13 cellular contexts compared by ENCODE assay signal in the genomic region with DNA sequence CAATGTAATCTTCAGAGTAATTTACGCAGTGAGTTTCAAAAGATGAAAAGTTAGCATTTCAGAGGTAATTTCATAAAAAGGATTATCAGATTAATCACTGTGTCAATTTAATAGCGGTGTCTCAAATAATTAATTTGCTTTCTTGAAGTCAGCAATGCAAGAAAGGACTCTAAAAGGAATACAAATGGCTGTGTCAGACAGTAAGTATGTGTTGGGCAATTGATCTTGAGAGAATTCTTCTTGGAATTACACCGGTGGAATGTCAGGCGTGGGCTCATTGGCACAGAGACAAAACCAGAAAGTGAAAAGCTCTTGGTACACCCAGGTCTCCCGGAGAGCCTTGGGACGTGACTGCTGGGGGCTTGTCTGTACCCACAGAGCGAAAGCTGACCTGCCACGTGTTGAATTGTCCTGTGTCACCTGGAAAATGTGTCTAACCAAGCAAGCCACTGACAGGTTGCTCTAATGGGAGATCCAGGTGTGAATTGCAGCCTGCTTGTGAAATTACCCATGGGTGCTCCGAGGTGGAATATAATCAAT.
DNase-seq lines count a peak whose midpoint lies in the region; ATAC-seq and TF ChIP-seq lines count a peak whose summit lies in the region.
"Had no signal": no experiment of that assay in that cellular context is flagged by ENCODE, and none has a peak within 500 bp of the region (broad histone marks: within the 10 kb centered on the region; RNA-seq: fewer than 3 reads in every experiment).

No MANE protein-coding gene starts in this region.

- no peaks in the 10 kb centered on the region for H3K4me1 Mint-ChIP-seq in Calu3 (ENCODE audit: low read depth, unreplicated experiment)

- peak overlapping the region; percentile 43 for H3K4me2 ChIP-seq in osteoblast (ENCODE audit: insufficient read depth, low read length)
- H3K4me2 ChIP-seq: KMS-11 had no signal

- intact Hi-C loops in Calu3 (cut with micrococcal nuclease; ENCODE audit: unreplicated experiment), result no loop called here
- intact Hi-C loops in mucosa of descending colon (cut with DNase I, micrococcal nuclease), result no loop called here

- CTCF ChIA-PET in Calu3 (lab: Charles Lee), result interaction anchor here (1.2 kb wide), 1 partner anchor 72 kb away, joined by 3 read pairs; no protein-coding TSS in a partner anchor

- H3K27me3 Mint-ChIP-seq in Calu3 (ENCODE audit: unreplicated experiment), result no peaks in the 10 kb centered on the region

- no peak overlapping the region for H2AFZ ChIP-seq in osteoblast (ENCODE audit: low read length)

- no peaks in the 10 kb centered on the region for H3K27me3 ChIP-seq in osteoblast (ENCODE audit: insufficient read depth, low read length)

- peak overlapping the region; percentile 33 for H3K27ac Mint-ChIP-seq in Calu3 (ENCODE audit: unreplicated experiment)
- H3K27ac Mint-ChIP-seq: stimulated activated naive CD8-positive, alpha-beta T cell treated with anti-CD3 and anti-CD28 coated beads, Interleukin-15, amount 100 ng/mL, for 72 hours had no signal

- no peaks in the 10 kb centered on the region for H4K20me1 ChIP-seq in osteoblast (ENCODE audit: insufficient read depth, low read length)

- no peak overlapping the region for H3K4me3 ChIP-seq in osteoblast (ENCODE audit: insufficient read depth, low read length)
- H3K4me3 ChIP-seq in mucosa of descending colon, result no peak overlapping the region

- TF ChIP-seq CTCF in Calu3 (IDR thresholded peaks at IDR 0.05; ENCODE audit: unreplicated experiment) (no peak), osteoblast (IDR thresholded peaks at IDR 0.05; ENCODE audit: extremely low read depth, low read depth, low read length) (no peak), mucosa of descending colon (IDR thresholded peaks at IDR 0.05) (no peak)

- peaks cover 29% of the 10 kb centered on the region for H3K4me1 ChIP-seq in osteoblast (ENCODE audit: insufficient read depth, low read length)
- H3K4me1 ChIP-seq in mucosa of descending colon (ENCODE audit: low read depth), result peaks cover 8% of the 10 kb centered on the region

- peak; percentile 43 for DNase-seq in Calu3
- DNase-seq in NCI-H2171 (lab: John Stamatoyannopoulos, UW), result peak; percentile 45
- DNase-seq in epidermal melanocyte (ENCODE audit: insufficient read length, low spot score), result peak; percentile 43
- DNase-seq in osteoblast (ENCODE audit: insufficient read length, low spot score, missing footprints), result peak; percentile 90
- no peak for DNase-seq in cerebellar cortex (ENCODE audit: low spot score)
- DNase-seq in mucosa of descending colon, result no peak
- DNase-seq: GDM1; stimulated activated CD4-positive, alpha-beta T cell treated with anti-CD3 and anti-CD28 coated beads, Interleukin-12 subunit alpha, Interleukin-12 subunit beta, amount 100 ng/mL, for 4 hours; stimulated activated naive CD8-positive, alpha-beta T cell treated with anti-CD3 and anti-CD28 coated beads, Interleukin-15, amount 100 ng/mL, for 72 hours had no signal

- BruUV-seq in Calu3 (replicated peaks; lab: Mats Ljungman, UMichigan), result no TSS peak

- H3K36me3 ChIP-seq in osteoblast (ENCODE audit: insufficient read depth, low read length) (no peaks in the 10 kb centered on the region), mucosa of descending colon (ENCODE audit: low read depth) (no peaks in the 10 kb centered on the region)

- H3K9me3 Mint-ChIP-seq in Calu3 (ENCODE audit: low read depth, unreplicated experiment), result no peaks in the 10 kb centered on the region
- H3K9me3 Mint-ChIP-seq: stimulated activated naive CD8-positive, alpha-beta T cell treated with anti-CD3 and anti-CD28 coated beads, Interleukin-15, amount 100 ng/mL, for 72 hours had no signal

- peak overlapping the region; percentile 49 for H3K27ac ChIP-seq in osteoblast (ENCODE audit: low read depth, low read length)
- H3K27ac ChIP-seq: KMS-11 had no signal

- H3K79me2 ChIP-seq in osteoblast (ENCODE audit: insufficient read depth, low read length), result no peaks in the 10 kb centered on the region

- peaks cover 8% of the 10 kb centered on the region for H3K36me3 Mint-ChIP-seq in Calu3 (ENCODE audit: insufficient read depth, unreplicated experiment)

- ATAC-seq in GM21717 (IDR thresholded peaks at IDR 0.05; ENCODE audit: unreplicated experiment) (no peak), HG02981 (IDR thresholded peaks at IDR 0.05; ENCODE audit: unreplicated experiment) (no peak), mucosa of descending colon (no peak)
- ATAC-seq: left lobe of liver; stimulated activated naive CD8-positive, alpha-beta T cell treated with anti-CD3 and anti-CD28 coated beads, Interleukin-15, amount 100 ng/mL, for 72 hours had no signal

- peak overlapping the region; percentile 26 for H3K4me3 Mint-ChIP-seq in Calu3 (ENCODE audit: low read depth, unreplicated experiment)
- H3K4me3 Mint-ChIP-seq: stimulated activated naive CD8-positive, alpha-beta T cell treated with anti-CD3 and anti-CD28 coated beads, Interleukin-15, amount 100 ng/mL, for 72 hours had no signal

- H3K9me3 ChIP-seq in osteoblast (ENCODE audit: low read depth, low read length) (no peaks in the 10 kb centered on the region), mucosa of descending colon (no peaks in the 10 kb centered on the region)

Comparison
In these comparisons a context has a peak if more than half of its experiments do, and no peak if none do; other contexts are left out.
1. DNase-seq: peak in Calu3 (single experiment), NCI-H2171 (single experiment), epidermal melanocyte (single experiment) and osteoblast (single experiment); none in cerebellar cortex (single experiment) and mucosa of descending colon (0 of 3).